Comparison of ENCODE assay signal across 10 cellular contexts in genomic region chr15:40914486-40914885, GRCh38. TPM values are rescaled to one million over a fixed set of nuclear protein-coding genes. Genes with fewer than 3 reads are reported as not detected.
DNase-seq lines count a peak whose midpoint lies in the region; TF ChIP-seq lines count a peak whose summit lies in the region.
"Had no signal": no experiment of that assay in that cellular context is flagged by ENCODE, and none has a peak within 500 bp of the region (broad histone marks: within the 10 kb centered on the region; RNA-seq: fewer than 3 reads in every experiment).

No MANE protein-coding gene starts in this region.

- no peak overlapping the region for H3K4me2 ChIP-seq in OCI-LY7 (ENCODE audit: low read length)
- H3K4me2 ChIP-seq in neuronal stem cell (ENCODE audit: insufficient read depth, low read length, poor library complexity, severe bottlenecking) = no peak overlapping the region

- H3K9ac ChIP-seq in neuronal stem cell (ENCODE audit: low read depth, low read length, poor library complexity) = no peak overlapping the region

- H3K9me2 ChIP-seq in OCI-LY7 (ENCODE audit: insufficient read depth, low read length) = no peaks in the 10 kb centered on the region

- no peak overlapping the region for H3K23ac ChIP-seq in neuronal stem cell (ENCODE audit: low read depth, low read length, poor library complexity)

- H2AK5ac ChIP-seq in neuronal stem cell (ENCODE audit: low read depth, low read length) = peak overlapping the region; percentile 70

- H3K14ac ChIP-seq in neuronal stem cell (ENCODE audit: low read length) = no peak overlapping the region

- no peak overlapping the region for H3K4me3 ChIP-seq in GM12875 (ENCODE audit: low read depth, low read length)
- no peak overlapping the region for H3K4me3 ChIP-seq in OCI-LY7 (ENCODE audit: low read depth, low read length, poor library complexity, severe bottlenecking)
- no peak overlapping the region for H3K4me3 ChIP-seq in neuronal stem cell (ENCODE audit: low read length in 2 of 2)

- no TSS peak for BruUV-seq in OCI-LY7 (replicated peaks; lab: Mats Ljungman, UMichigan)

- peaks cover 4% of the 10 kb centered on the region for H3K79me1 ChIP-seq in neuronal stem cell (ENCODE audit: low read depth, low read length)

- H2AFZ ChIP-seq in OCI-LY7 (ENCODE audit: low read length) (no peak overlapping the region), neuronal stem cell (ENCODE audit: low read length) (peak overlapping the region; percentile 25)

- H3K4me1 ChIP-seq in OCI-LY7 (ENCODE audit: insufficient read depth, low read length, poor library complexity, severe bottlenecking) = peaks cover 8% of the 10 kb centered on the region
- peaks cover 30 to 32% of the 10 kb centered on the region in 2 donors for H3K4me1 ChIP-seq in neuronal stem cell (ENCODE audit: control insufficient read depth in 2 of 2, insufficient read depth in 1 of 2, low read depth in 1 of 2, low read length in 2 of 2)

- no CpG with 5 or more reads among the region's 8 CpGs for WGBS in neuronal stem cell (ENCODE audit: extremely low coverage in 2 of 2, insufficient read length in 2 of 2, insufficient replicate concordance in 1 of 2), 2 donors

- H2BK12ac ChIP-seq in neuronal stem cell (ENCODE audit: low read length) = no peak overlapping the region

- no peak overlapping the region for H2BK5ac ChIP-seq in neuronal stem cell (ENCODE audit: low read length)

- DNase-seq in OCI-LY7 (ENCODE audit: low spot score) (peak; percentile 41), neuronal stem cell (ENCODE audit: low spot score) (no peak), caudate nucleus (lab: John Stamatoyannopoulos, UW) (no peak), amniotic stem cell (lab: John Stamatoyannopoulos, UW) (no peak)
- DNase-seq: activated naive CD8-positive, alpha-beta T cell treated with anti-CD3 and anti-CD28 coated beads, Interleukin-2, amount 50 U/mL, for 24 hours; foreskin melanocyte; left cardiac atrium; NCI-H2227 treated with DMSO at 0.1 percent for 48 hours had no signal

- intact Hi-C loops in OCI-LY7 (cut with micrococcal nuclease; ENCODE audit: unreplicated experiment) = no loop called here

- no peaks in the 10 kb centered on the region for H3K9me3 ChIP-seq in OCI-LY7 (ENCODE audit: low read length)
- H3K9me3 ChIP-seq in neuronal stem cell (replicated peaks in 1 of 2; ENCODE audit: control insufficient read depth in 2 of 2, insufficient read depth in 1 of 2, low read depth in 1 of 2, low read length in 2 of 2) = peaks cover 0 to 3% of the 10 kb centered on the region in 2 donors

- CTCF ChIA-PET in OCI-LY7 (lab: Charles Lee; ENCODE audit: unreplicated experiment) = no interaction called here

- H2BK120ac ChIP-seq in neuronal stem cell (ENCODE audit: low read depth, low read length) = no peak overlapping the region

- H3K18ac ChIP-seq in neuronal stem cell (ENCODE audit: low read length) = peak overlapping the region; percentile 74

- H3K27me3 ChIP-seq in neuronal stem cell (ENCODE audit: control insufficient read depth in 3 of 3, insufficient read depth in 3 of 3, low read depth in 1 of 3, low read length in 3 of 3) = peaks cover 0 to 39% (median 3%) of the 10 kb centered on the region in 3 experiments

- POLR2A ChIA-PET in OCI-LY7 (lab: Charles Lee) = no interaction called here

- H4K91ac ChIP-seq in neuronal stem cell (ENCODE audit: low read depth, low read length, poor library complexity) = no peak overlapping the region

- H3K36me3 ChIP-seq in OCI-LY7 (ENCODE audit: insufficient read depth, low read length) = no peaks in the 10 kb centered on the region
- H3K36me3 ChIP-seq in neuronal stem cell (replicated peaks in 1 of 2; ENCODE audit: control insufficient read depth in 2 of 2, insufficient read depth in 2 of 2, low read length in 2 of 2) = peaks cover 0 to 2% of the 10 kb centered on the region in 2 donors

- H3K79me2 ChIP-seq in OCI-LY7 (ENCODE audit: insufficient read depth, low read depth, low read length) = no peaks in the 10 kb centered on the region

- no peak overlapping the region for H3K4ac ChIP-seq in neuronal stem cell (ENCODE audit: low read length)

- peak; percentile 30; the same call in 1 of the 2 replicates for TF ChIP-seq CTCF in GM12875 (IDR thresholded peaks at IDR 0.05; ENCODE audit: borderline replicate concordance, insufficient read depth, low read depth, low read length)
- peak; percentile 77 for TF ChIP-seq CTCF in OCI-LY7 (conservative IDR thresholded peaks at IDR 0.05; ENCODE audit: low read length)

- H4K20me1 ChIP-seq in OCI-LY7 (ENCODE audit: insufficient read depth, low read length) = no peaks in the 10 kb centered on the region

- H3K27ac ChIP-seq in OCI-LY7 (ENCODE audit: low read depth, low read length, poor library complexity, severe bottlenecking) (no peak overlapping the region), neuronal stem cell (replicated peaks; ENCODE audit: low read length) (no peak overlapping the region), caudate nucleus (ENCODE audit: low read depth, low read length) (no peak overlapping the region)

- no peak overlapping the region for H2BK15ac ChIP-seq in neuronal stem cell (ENCODE audit: low read length)

- peak overlapping the region; percentile 21 for H4K8ac ChIP-seq in neuronal stem cell (ENCODE audit: low read depth, low read length)

RNA-seq across cellular contexts. Expression of gene DLL4, which starts 14.7 kb away (rescaled TPM):
- 0.19 TPM in 1 of 2 replicates, not detected in the other for total RNA-seq in OCI-LY7 (2014; rRNA removed; shearing (Covaris generic))
- 0.15 TPM in 1 of 2 replicates, not detected in the other for total RNA-seq in OCI-LY7 (2022)
- 0.20 TPM for polyA plus RNA-seq in neuronal stem cell (2013, experiment 1 of 2)
- 0.21 TPM for polyA plus RNA-seq in neuronal stem cell (2013, experiment 2 of 2)

RNA-seq across cellular contexts. Expression of gene VPS18, which starts 20.2 kb away (rescaled TPM):
- 24.5 and 26.2 TPM in 2 replicates for total RNA-seq in OCI-LY7 (2014; rRNA removed; shearing (Covaris generic))
- total RNA-seq in OCI-LY7 (2022) = 26.4 and 30.7 TPM in 2 replicates
- 6.1 TPM for polyA plus RNA-seq in neuronal stem cell (2013, experiment 1 of 2)
- polyA plus RNA-seq in neuronal stem cell (2013, experiment 2 of 2) = 6.0 TPM

RNA-seq across cellular contexts. Expression of gene CHAC1, which starts 38.8 kb away (rescaled TPM):
- 40.4 and 41.4 TPM in 2 replicates for total RNA-seq in OCI-LY7 (2014; rRNA removed; shearing (Covaris generic))
- 35.3 and 55.6 TPM in 2 replicates for total RNA-seq in OCI-LY7 (2022)
- polyA plus RNA-seq in neuronal stem cell (2013, experiment 1 of 2) = 3.9 TPM
- polyA plus RNA-seq in neuronal stem cell (2013, experiment 2 of 2) = 3.7 TPM

RNA-seq across cellular contexts. Expression of gene RHOV, which starts 40.5 kb away (rescaled TPM):
- total RNA-seq in OCI-LY7 (2014; rRNA removed; shearing (Covaris generic)) = 0.80 and 1.5 TPM in 2 replicates
- total RNA-seq in OCI-LY7 (2022) = 0.63 and 0.85 TPM in 2 replicates
- polyA plus RNA-seq in neuronal stem cell (2013, experiment 1 of 2) = 0.38 TPM
- polyA plus RNA-seq in neuronal stem cell (2013, experiment 2 of 2) = 0.37 TPM
- total RNA-seq: left cardiac atrium, LHCN-M2 had no signal
